Comparison of ENCODE assay signal across 25 cellular contexts in the genomic region with DNA sequence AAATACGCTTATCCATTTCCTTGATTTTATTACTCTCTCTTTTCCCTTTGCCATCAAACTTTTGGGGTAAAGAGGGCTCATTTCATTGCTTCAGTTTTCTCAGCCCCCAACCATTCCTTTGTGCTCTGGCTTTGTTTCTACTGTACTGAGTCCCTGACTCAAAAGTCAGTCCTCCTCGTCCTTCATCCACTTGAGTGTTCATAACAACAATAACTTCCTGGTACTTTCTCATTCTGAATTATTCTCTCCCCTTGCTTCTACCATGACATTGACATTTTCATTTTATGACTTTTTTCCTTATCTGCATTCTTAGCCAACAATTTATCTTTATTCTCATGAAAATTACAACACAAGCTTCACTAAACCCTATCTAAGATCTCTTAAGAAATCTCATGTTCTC. TPM values are rescaled to one million over a fixed set of nuclear protein-coding genes. Genes with fewer than 3 reads are reported as not detected.
"Had no signal": no experiment of that assay in that cellular context is flagged by ENCODE, and none has a peak within 500 bp of the region (broad histone marks: within the 10 kb centered on the region; RNA-seq: fewer than 3 reads in every experiment).

No MANE protein-coding gene starts in this region.

- H3K9me3 Mint-ChIP-seq: activated CD4-positive, alpha-beta memory T cell treated with anti-CD3 and anti-CD28 coated beads, Interleukin-2, amount 10 ng/mL, durations not matched to agents 7 days and 5 days; activated naive CD4-positive, alpha-beta T cell treated with anti-CD3 and anti-CD28 coated beads, Interleukin-2, amount 10 ng/mL, durations not matched to agents 7 days and 5 days; activated naive CD8-positive, alpha-beta T cell treated with anti-CD3 and anti-CD28 coated beads, Interleukin-2, amount 50 U/mL, for 24 hours; central memory CD8-positive, alpha-beta T cell; nephron progenitor cell had no signal

- H3K4me1 Mint-ChIP-seq: activated CD4-positive, alpha-beta memory T cell treated with anti-CD3 and anti-CD28 coated beads, Interleukin-2, amount 10 ng/mL, durations not matched to agents 7 days and 5 days; activated CD4-positive, alpha-beta T cell treated with anti-CD3 and anti-CD28 coated beads for 36 hours; activated naive CD4-positive, alpha-beta T cell treated with anti-CD3 and anti-CD28 coated beads, Interleukin-2, amount 10 ng/mL, durations not matched to agents 7 days and 5 days; central memory CD8-positive, alpha-beta T cell had no signal

- H3K36me3 ChIP-seq: gastrocnemius medialis, right atrium auricular region, suprapubic skin had no signal

- H3K4me3 ChIP-seq: gastrocnemius medialis, right atrium auricular region, suprapubic skin had no signal

- H3K4me3 Mint-ChIP-seq: activated CD4-positive, alpha-beta memory T cell treated with anti-CD3 and anti-CD28 coated beads, Interleukin-2, amount 10 ng/mL, durations not matched to agents 7 days and 5 days; activated CD4-positive, alpha-beta T cell treated with anti-CD3 and anti-CD28 coated beads for 36 hours; activated CD8-positive, alpha-beta memory T cell treated with anti-CD3 and anti-CD28 coated beads, Interleukin-2, amount 10 ng/mL, durations not matched to agents 7 days and 5 days; activated naive CD4-positive, alpha-beta T cell treated with anti-CD3 and anti-CD28 coated beads, Interleukin-2, amount 10 ng/mL, durations not matched to agents 7 days and 5 days; activated naive CD8-positive, alpha-beta T cell treated with anti-CD3 and anti-CD28 coated beads, Interleukin-2, amount 50 U/mL, for 24 hours; central memory CD8-positive, alpha-beta T cell; nephron progenitor cell had no signal

- ATAC-seq: activated CD4-positive, alpha-beta T cell treated with anti-CD3 and anti-CD28 coated beads for 36 hours; activated CD8-positive, alpha-beta memory T cell treated with anti-CD3 and anti-CD28 coated beads, Interleukin-2, amount 10 ng/mL, durations not matched to agents 7 days and 5 days; activated naive CD8-positive, alpha-beta T cell treated with anti-CD3 and anti-CD28 coated beads, Interleukin-2, amount 50 U/mL, for 24 hours; esophagus mucosa; gastrocnemius medialis; stimulated activated naive CD8-positive, alpha-beta T cell treated with anti-CD3 and anti-CD28 coated beads, Interleukin-15, Interleukin-2, amounts not matched to agents 100 U/mL and 50 U/mL, for 24 hours had no signal

- DNase-seq: activated CD4-positive, alpha-beta memory T cell treated with anti-CD3 and anti-CD28 coated beads, Interleukin-2, amount 10 ng/mL, durations not matched to agents 7 days and 5 days; activated CD4-positive, alpha-beta T cell treated with anti-CD3 and anti-CD28 coated beads for 36 hours; activated CD8-positive, alpha-beta memory T cell treated with anti-CD3 and anti-CD28 coated beads, Interleukin-2, amount 10 ng/mL, durations not matched to agents 7 days and 5 days; activated effector memory CD4-positive, alpha-beta T cell treated with Interleukin-2 at 50 U/mL for 16 hours; activated naive CD4-positive, alpha-beta T cell treated with anti-CD3 and anti-CD28 coated beads, Interleukin-2, amount 10 ng/mL, durations not matched to agents 7 days and 5 days; activated naive CD8-positive, alpha-beta T cell treated with anti-CD3 and anti-CD28 coated beads, Interleukin-2, amount 50 U/mL, for 24 hours; aorta; cortex of kidney; effector CD4-positive, alpha-beta T cell; gastrocnemius medialis; head of caudate nucleus; kidney glomerular epithelial cell; mesendoderm; nephron progenitor cell; occipital lobe; SK-N-SH; stimulated activated CD4-positive, alpha-beta T cell treated with anti-CD3 and anti-CD28 coated beads, Interleukin-2, amount 100 ng/mL, for 24 hours; stimulated activated naive CD8-positive, alpha-beta T cell treated with anti-CD3 and anti-CD28 coated beads, Interleukin-15, Interleukin-2, amounts not matched to agents 100 U/mL and 50 U/mL, for 24 hours; T-helper 1 cell; trophoblast cell had no signal

- H3K27ac Mint-ChIP-seq: activated CD4-positive, alpha-beta memory T cell treated with anti-CD3 and anti-CD28 coated beads, Interleukin-2, amount 10 ng/mL, durations not matched to agents 7 days and 5 days; activated CD4-positive, alpha-beta T cell treated with anti-CD3 and anti-CD28 coated beads for 36 hours; activated CD8-positive, alpha-beta memory T cell treated with anti-CD3 and anti-CD28 coated beads, Interleukin-2, amount 10 ng/mL, durations not matched to agents 7 days and 5 days; activated naive CD4-positive, alpha-beta T cell treated with anti-CD3 and anti-CD28 coated beads, Interleukin-2, amount 10 ng/mL, durations not matched to agents 7 days and 5 days; activated naive CD8-positive, alpha-beta T cell treated with anti-CD3 and anti-CD28 coated beads, Interleukin-2, amount 50 U/mL, for 24 hours; nephron progenitor cell; progenitor cell of endocrine pancreas had no signal

- H3K36me3 Mint-ChIP-seq: activated naive CD4-positive, alpha-beta T cell treated with anti-CD3 and anti-CD28 coated beads, Interleukin-2, amount 10 ng/mL, durations not matched to agents 7 days and 5 days had no signal

- H3K27me3 Mint-ChIP-seq: activated CD4-positive, alpha-beta T cell treated with anti-CD3 and anti-CD28 coated beads for 36 hours; activated CD8-positive, alpha-beta memory T cell treated with anti-CD3 and anti-CD28 coated beads, Interleukin-2, amount 10 ng/mL, durations not matched to agents 7 days and 5 days; activated naive CD4-positive, alpha-beta T cell treated with anti-CD3 and anti-CD28 coated beads, Interleukin-2, amount 10 ng/mL, durations not matched to agents 7 days and 5 days; central memory CD8-positive, alpha-beta T cell; progenitor cell of endocrine pancreas had no signal

- H3K9ac ChIP-seq: SK-N-SH had no signal

- H3K9me3 ChIP-seq: gastrocnemius medialis, right atrium auricular region, SK-N-SH, suprapubic skin had no signal

- H3K27me3 ChIP-seq: gastrocnemius medialis, right atrium auricular region, suprapubic skin had no signal

- H3K27ac ChIP-seq: gastrocnemius medialis, right atrium auricular region, suprapubic skin had no signal

- H3K4me1 ChIP-seq: gastrocnemius medialis, right atrium auricular region had no signal

RNA-seq across cellular contexts. Expression of a gene that starts 0.9 kb away (rescaled TPM):
- total RNA-seq: progenitor cell of endocrine pancreas had no signal
- polyA plus RNA-seq: SK-N-SH had no signal
